In genomic region chr5:140295414-140295813, GRCh38 we compare ENCODE assay signal across 8 cellular contexts. TPM values are rescaled to one million over a fixed set of nuclear protein-coding genes. Genes with fewer than 3 reads are reported as not detected.
DNase-seq lines count a peak whose midpoint lies in the region; ATAC-seq and TF ChIP-seq lines count a peak whose summit lies in the region.

No MANE protein-coding gene starts in this region.

- H3K9ac ChIP-seq in rectal smooth muscle tissue (ENCODE audit: low read length) = no peak overlapping the region

- H3K4me1 ChIP-seq in rectal smooth muscle tissue (ENCODE audit: control insufficient read depth, insufficient read depth, low read length) = peaks cover 27% of the 10 kb centered on the region

- no peak overlapping the region for H3K4me3 ChIP-seq in rectal smooth muscle tissue (ENCODE audit: low read length)

- peak overlapping the region; percentile 27 for H3K27ac ChIP-seq in rectal smooth muscle tissue (ENCODE audit: low read depth, low read length)

- no peaks in the 10 kb centered on the region for H3K27me3 Mint-ChIP-seq in activated CD4-positive, alpha-beta memory T cell treated with anti-CD3 and anti-CD28 coated beads for 36 hours
- no peaks in the 10 kb centered on the region for H3K27me3 Mint-ChIP-seq in activated CD4-positive, alpha-beta memory T cell treated with anti-CD3 and anti-CD28 coated beads, Interleukin-2, amount 10 ng/mL, durations not matched to agents 7 days and 5 days

- intact Hi-C loops in activated CD4-positive, alpha-beta memory T cell treated with anti-CD3 and anti-CD28 coated beads for 36 hours (cut with micrococcal nuclease) = no loop called here

- TF ChIP-seq POLR2A in erythroblast (IDR thresholded peaks at IDR 0.05; ENCODE audit: low read length) = no peak

- H3K36me3 ChIP-seq in rectal smooth muscle tissue (ENCODE audit: control insufficient read depth, insufficient read depth, low read length) = no peaks in the 10 kb centered on the region

- CTCF ChIA-PET in activated CD4-positive, alpha-beta memory T cell treated with anti-CD3 and anti-CD28 coated beads for 36 hours (lab: Charles Lee) = interaction anchor here (1.1 to 1.3 kb wide), 3 partner anchors 51 to 57 kb away, joined by 3 to 4 read pairs (median 4); partner anchors contain the start of gene HBEGF
- CTCF ChIA-PET in activated CD4-positive, alpha-beta memory T cell treated with anti-CD3 and anti-CD28 coated beads, Interleukin-2, amount 10 ng/mL, durations not matched to agents 7 days and 5 days (lab: Charles Lee) = interaction anchor here (1.1 to 1.4 kb wide), 2 partner anchors 51 to 57 kb away, joined by 3 read pairs; partner anchors contain the start of gene HBEGF

- DNase-seq in activated CD4-positive, alpha-beta memory T cell treated with anti-CD3 and anti-CD28 coated beads for 36 hours = peak; percentile 25
- no peak for DNase-seq in activated CD4-positive, alpha-beta memory T cell treated with anti-CD3 and anti-CD28 coated beads, Interleukin-2, amount 10 ng/mL, durations not matched to agents 7 days and 5 days
- DNase-seq in NCI-H460 (ENCODE audit: extremely low read depth, low read depth) = peak; percentile 48
- peak; percentile 34 to 73 for DNase-seq in erythroblast (lab: John Stamatoyannopoulos, UW)
- DNase-seq in NCI-H1694 (lab: John Stamatoyannopoulos, UW) = no peak
- DNase-seq in T-helper 2 cell = no peak

- peaks cover 62% of the 10 kb centered on the region for H3K4me1 Mint-ChIP-seq in activated CD4-positive, alpha-beta memory T cell treated with anti-CD3 and anti-CD28 coated beads for 36 hours (ENCODE audit: low read depth)
- H3K4me1 Mint-ChIP-seq in activated CD4-positive, alpha-beta memory T cell treated with anti-CD3 and anti-CD28 coated beads, Interleukin-2, amount 10 ng/mL, durations not matched to agents 7 days and 5 days = peaks cover 45% of the 10 kb centered on the region

- peaks cover 19% of the 10 kb centered on the region for H3K36me3 Mint-ChIP-seq in activated CD4-positive, alpha-beta memory T cell treated with anti-CD3 and anti-CD28 coated beads for 36 hours
- H3K36me3 Mint-ChIP-seq in activated CD4-positive, alpha-beta memory T cell treated with anti-CD3 and anti-CD28 coated beads, Interleukin-2, amount 10 ng/mL, durations not matched to agents 7 days and 5 days (ENCODE audit: low read depth) = peaks cover 53% of the 10 kb centered on the region

- no peak overlapping the region for H3K4me3 Mint-ChIP-seq in activated CD4-positive, alpha-beta memory T cell treated with anti-CD3 and anti-CD28 coated beads for 36 hours
- no peak overlapping the region for H3K4me3 Mint-ChIP-seq in activated CD4-positive, alpha-beta memory T cell treated with anti-CD3 and anti-CD28 coated beads, Interleukin-2, amount 10 ng/mL, durations not matched to agents 7 days and 5 days

- no peak overlapping the region for H3K27ac Mint-ChIP-seq in activated CD4-positive, alpha-beta memory T cell treated with anti-CD3 and anti-CD28 coated beads for 36 hours
- no peak overlapping the region for H3K27ac Mint-ChIP-seq in activated CD4-positive, alpha-beta memory T cell treated with anti-CD3 and anti-CD28 coated beads, Interleukin-2, amount 10 ng/mL, durations not matched to agents 7 days and 5 days

- POLR2A ChIA-PET in activated CD4-positive, alpha-beta memory T cell treated with anti-CD3 and anti-CD28 coated beads for 36 hours (lab: Charles Lee) = no interaction called here
- POLR2A ChIA-PET in activated CD4-positive, alpha-beta memory T cell treated with anti-CD3 and anti-CD28 coated beads, Interleukin-2, amount 10 ng/mL, durations not matched to agents 7 days and 5 days (lab: Charles Lee) = interaction anchor here (0.8 kb wide), 1 partner anchor 51 kb away, joined by 3 read pairs; no protein-coding TSS in a partner anchor

- no peaks in the 10 kb centered on the region for H3K27me3 ChIP-seq in rectal smooth muscle tissue (ENCODE audit: control insufficient read depth, insufficient read depth, low read length)

- H3K9me3 Mint-ChIP-seq in activated CD4-positive, alpha-beta memory T cell treated with anti-CD3 and anti-CD28 coated beads for 36 hours = no peaks in the 10 kb centered on the region
- no peaks in the 10 kb centered on the region for H3K9me3 Mint-ChIP-seq in activated CD4-positive, alpha-beta memory T cell treated with anti-CD3 and anti-CD28 coated beads, Interleukin-2, amount 10 ng/mL, durations not matched to agents 7 days and 5 days

- ATAC-seq in GM18909 (IDR thresholded peaks at IDR 0.05; ENCODE audit: poor library complexity, unreplicated experiment) = no peak

RNA-seq across cellular contexts. Expression of gene PFDN1, which starts 7.5 kb away (rescaled TPM):
- 10 to 100 TPM; 50.1 to 54.6 TPM for total RNA-seq in activated CD4-positive, alpha-beta memory T cell treated with anti-CD3 and anti-CD28 coated beads for 36 hours
- total RNA-seq in activated CD4-positive, alpha-beta memory T cell treated with anti-CD3 and anti-CD28 coated beads, Interleukin-2, amount 10 ng/mL, durations not matched to agents 7 days and 5 days = 10 to 100 TPM; 52.3 to 55.8 TPM
- 84.3 and 90.4 TPM in 2 replicates for total RNA-seq in NCI-H460 (2014; rRNA removed; shearing (Covaris generic))
- 58.8 and 82.9 TPM in 2 replicates for polyA plus RNA-seq in NCI-H460 (2014; cell fraction: nucleus; rRNA removed)

RNA-seq across cellular contexts. Expression of gene HBEGF, which starts 51.0 kb away (rescaled TPM):
- total RNA-seq in activated CD4-positive, alpha-beta memory T cell treated with anti-CD3 and anti-CD28 coated beads for 36 hours = 10 to 100 TPM; 21.5 to 23.5 TPM
- total RNA-seq in activated CD4-positive, alpha-beta memory T cell treated with anti-CD3 and anti-CD28 coated beads, Interleukin-2, amount 10 ng/mL, durations not matched to agents 7 days and 5 days = 10 to 100 TPM; 67.9 to 69.1 TPM
- total RNA-seq in NCI-H460 (2014; rRNA removed; shearing (Covaris generic)) = 5.4 and 6.1 TPM in 2 replicates
- polyA plus RNA-seq in NCI-H460 (2014; cell fraction: nucleus; rRNA removed) = 4.2 and 5.4 TPM in 2 replicates

Comparison
In these comparisons a context has a peak if more than half of its experiments do, and no peak if none do; other contexts are left out.
1. DNase-seq: peak in activated CD4-positive, alpha-beta memory T cell treated with anti-CD3 and anti-CD28 coated beads for 36 hours (single experiment), NCI-H460 (single experiment) and erythroblast (2 of 2); none in activated CD4-positive, alpha-beta memory T cell treated with anti-CD3 and anti-CD28 coated beads, Interleukin-2, amount 10 ng/mL, durations not matched to agents 7 days and 5 days (single experiment), NCI-H1694 (single experiment) and T-helper 2 cell (0 of 5).